8 cellular contexts compared by ENCODE assay signal in genomic region chr20:58652606-58653303, GRCh38. TPM values are rescaled to one million over a fixed set of nuclear protein-coding genes. Genes with fewer than 3 reads are reported as not detected.
A peak's percentile ranks its signal among the peaks of the same experiment; 100 is the strongest.
DNase-seq lines count a peak whose midpoint lies in the region; ATAC-seq lines count a peak whose summit lies in the region.

No MANE protein-coding gene starts in this region.

- peak overlapping the region; percentile 82 for H3K9ac ChIP-seq in iPS-15b (ENCODE audit: low read depth, low read length)

- peak overlapping the region; percentile 100 for H3K27ac Mint-ChIP-seq in activated CD4-positive, alpha-beta memory T cell treated with anti-CD3 and anti-CD28 coated beads for 36 hours

- peaks cover 21% of the 10 kb centered on the region for H3K36me3 Mint-ChIP-seq in activated CD4-positive, alpha-beta memory T cell treated with anti-CD3 and anti-CD28 coated beads for 36 hours

- POLR2A ChIA-PET in activated CD4-positive, alpha-beta memory T cell treated with anti-CD3 and anti-CD28 coated beads for 36 hours (lab: Charles Lee): interaction anchor here (0.7 to 3.4 kb wide), 10 partner anchors 8 to 470 kb away, joined by 3 to 32 read pairs (median 3); partner anchors contain the start of genes NPEPL1 and VAPB

- H3K27ac ChIP-seq in temporal lobe (ENCODE audit: low read depth, low read length): peak overlapping the region; percentile 62

- H3K27me3 Mint-ChIP-seq in activated CD4-positive, alpha-beta memory T cell treated with anti-CD3 and anti-CD28 coated beads for 36 hours: no peaks in the 10 kb centered on the region

- H3K4me3 Mint-ChIP-seq in activated CD4-positive, alpha-beta memory T cell treated with anti-CD3 and anti-CD28 coated beads for 36 hours: peak overlapping the region; percentile 99

- H3K4me1 ChIP-seq in iPS-15b (ENCODE audit: control insufficient read depth, insufficient read depth, low read length): peaks cover 30% of the 10 kb centered on the region

- peak; percentile 14 for ATAC-seq in GM18517 (IDR thresholded peaks at IDR 0.05; ENCODE audit: unreplicated experiment)
- ATAC-seq in HG03108 (IDR thresholded peaks at IDR 0.05; ENCODE audit: unreplicated experiment): peak; percentile 6
- ATAC-seq in HG03565 (IDR thresholded peaks at IDR 0.05; ENCODE audit: unreplicated experiment): no peak
- no peak for ATAC-seq in GM19328 (IDR thresholded peaks at IDR 0.05; ENCODE audit: unreplicated experiment)

- H3K4me3 ChIP-seq in iPS-15b (ENCODE audit: low read depth, low read length): peak overlapping the region; percentile 90

- H3K9me3 Mint-ChIP-seq in activated CD4-positive, alpha-beta memory T cell treated with anti-CD3 and anti-CD28 coated beads for 36 hours: no peaks in the 10 kb centered on the region

- DNase-seq in activated CD4-positive, alpha-beta memory T cell treated with anti-CD3 and anti-CD28 coated beads for 36 hours: no peak
- no peak for DNase-seq in NCI-H1092 treated with DMSO at 0.1 percent for 48 hours (lab: John Stamatoyannopoulos, UW)

- no peaks in the 10 kb centered on the region for H3K36me3 ChIP-seq in iPS-15b (ENCODE audit: control insufficient read depth, insufficient read depth, low read length)

- intact Hi-C loops in activated CD4-positive, alpha-beta memory T cell treated with anti-CD3 and anti-CD28 coated beads for 36 hours (cut with micrococcal nuclease): loop anchor here (1.0 to 10.0 kb wide), 13 partner anchors 8 to 1028 kb away; partner anchors contain the start of genes ATP5F1E, GNAS, GNAS-AS1 and NELFCD

- CTCF ChIA-PET in activated CD4-positive, alpha-beta memory T cell treated with anti-CD3 and anti-CD28 coated beads for 36 hours (lab: Charles Lee): interaction anchor here (0.6 to 2.7 kb wide), 4 partner anchors 7 to 187 kb away, joined by 3 to 37 read pairs (median 9); partner anchors contain the start of gene NPEPL1

- H3K27me3 ChIP-seq in iPS-15b (ENCODE audit: control insufficient read depth, insufficient read depth, low read length): no peaks in the 10 kb centered on the region

- H3K9me3 ChIP-seq in iPS-15b (ENCODE audit: control insufficient read depth, insufficient read depth, low read length): no peaks in the 10 kb centered on the region

- peaks cover 35% of the 10 kb centered on the region for H3K4me1 Mint-ChIP-seq in activated CD4-positive, alpha-beta memory T cell treated with anti-CD3 and anti-CD28 coated beads for 36 hours (ENCODE audit: low read depth)

RNA-seq across cellular contexts. Expression of gene STX16, which starts 1.7 kb away (rescaled TPM):
- total RNA-seq in activated CD4-positive, alpha-beta memory T cell treated with anti-CD3 and anti-CD28 coated beads for 36 hours: 100 to 1,000 TPM in 1 of 2 experiments, 10 to 100 TPM in 1; 88.7 to 104 TPM
- 34.2 TPM for total RNA-seq in temporal lobe

RNA-seq across cellular contexts. Expression of gene NPEPL1, which starts 39.8 kb away (rescaled TPM):
- total RNA-seq in activated CD4-positive, alpha-beta memory T cell treated with anti-CD3 and anti-CD28 coated beads for 36 hours: 10 to 100 TPM; 17.8 to 18.8 TPM
- 8.9 TPM for total RNA-seq in temporal lobe

Comparison
In these comparisons a context has a peak if more than half of its experiments do, and no peak if none do; other contexts are left out.
1. ATAC-seq: peak in GM18517 (single experiment) and HG03108 (single experiment); none in HG03565 (single experiment) and GM19328 (single experiment).